ENCODE assay signal across 2 cellular contexts in the genomic region with DNA sequence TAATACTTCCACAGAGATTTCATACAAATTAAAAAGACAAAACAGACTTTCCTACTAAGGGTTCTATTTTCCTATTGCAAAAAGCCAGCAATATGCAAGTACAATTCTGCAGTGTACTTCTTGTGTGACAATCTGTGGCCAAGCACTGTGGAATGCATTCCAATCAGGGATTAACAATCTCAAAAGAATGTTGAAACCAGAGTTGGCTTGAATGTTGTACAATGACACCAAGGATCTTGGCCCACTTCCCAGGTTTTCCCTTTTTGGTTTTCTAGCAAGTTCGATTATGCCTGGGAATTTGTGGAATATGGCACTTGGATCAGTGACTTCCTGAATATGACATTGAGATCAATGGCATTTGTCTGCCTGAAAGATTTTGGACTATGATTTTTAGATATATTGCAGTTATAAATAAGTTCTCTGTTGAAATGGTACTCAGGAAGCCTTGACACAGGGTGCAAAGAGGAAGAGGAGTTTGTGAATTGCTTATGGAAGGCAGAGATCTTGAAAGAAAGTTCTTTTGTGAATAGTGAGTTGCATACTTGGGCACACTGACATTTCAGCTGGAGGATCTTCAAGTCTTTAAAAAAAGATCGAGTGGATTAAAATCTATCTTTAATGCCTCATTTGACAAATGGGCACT.
TF ChIP-seq lines count a peak whose summit lies in the region.

No MANE protein-coding gene starts in this region.

TF ChIP-seq in IMR-90, 13 proteins besides CTCF, POLR2A, EP300 and RAD21 (continued from another document):
- TF ChIP-seq MAZ (IDR thresholded peaks at IDR 0.05; ENCODE audit: borderline replicate concordance, low read depth, low read length), result no peak

TF ChIP-seq in HepG2, 621 proteins besides CTCF, POLR2A, EP300 and RAD21 (continued from another document):
- 0 out of 2 replicates have a peak, but pooled peaks have one; percentile 42 for TF ChIP-seq ZNF644 (CRISPR knock-in tag; IDR thresholded peaks at IDR 0.05; ENCODE audit: low read depth)
- TF ChIP-seq TERF1 (CRISPR knock-in tag; IDR thresholded peaks at IDR 0.05), result no peak
- no peak for TF ChIP-seq ZNF761 (CRISPR knock-in tag; conservative IDR thresholded peaks at IDR 0.05)
- TF ChIP-seq HNF1B (CRISPR knock-in tag; IDR thresholded peaks at IDR 0.05), result no peak
- no peak for TF ChIP-seq ZNF737 (CRISPR knock-in tag; IDR thresholded peaks at IDR 0.05; ENCODE audit: borderline replicate concordance)
- TF ChIP-seq ZNF557 (CRISPR knock-in tag; IDR thresholded peaks at IDR 0.05), result no peak
- peak; percentile 50 for TF ChIP-seq TEAD3 (CRISPR knock-in tag; optimal IDR thresholded peaks at IDR 0.05; ENCODE audit: borderline replicate concordance)
- no peak for TF ChIP-seq SOX13 (IDR thresholded peaks at IDR 0.05)
- peak in 1 of 2 experiments; percentile 14; a peak in 1 of 4 replicates for TF ChIP-seq SOX13 (CRISPR knock-in tag; conservative IDR thresholded peaks at IDR 0.05 in 1 of 2, IDR thresholded peaks at IDR 0.05 in 1 of 2)
- TF ChIP-seq EEA1 (CRISPR knock-in tag; IDR thresholded peaks at IDR 0.05; ENCODE audit: borderline replicate concordance), result no peak
- no peak for TF ChIP-seq NR3C1 (CRISPR knock-in tag; IDR thresholded peaks at IDR 0.05)
- TF ChIP-seq ZBTB26 (CRISPR knock-in tag; IDR thresholded peaks at IDR 0.05; ENCODE audit: borderline replicate concordance), result no peak
- no peak for TF ChIP-seq ZBTB42 (CRISPR knock-in tag; IDR thresholded peaks at IDR 0.05)
- TF ChIP-seq ZNF333 (CRISPR knock-in tag; IDR thresholded peaks at IDR 0.05; ENCODE audit: borderline replicate concordance), result no peak
- no peak for TF ChIP-seq DMTF1 (CRISPR knock-in tag; IDR thresholded peaks at IDR 0.05)
- no peak for TF ChIP-seq SIX4 (CRISPR knock-in tag; IDR thresholded peaks at IDR 0.05)
- TF ChIP-seq MED13 (CRISPR knock-in tag; IDR thresholded peaks at IDR 0.05), result no peak
- TF ChIP-seq, protein P1, sequence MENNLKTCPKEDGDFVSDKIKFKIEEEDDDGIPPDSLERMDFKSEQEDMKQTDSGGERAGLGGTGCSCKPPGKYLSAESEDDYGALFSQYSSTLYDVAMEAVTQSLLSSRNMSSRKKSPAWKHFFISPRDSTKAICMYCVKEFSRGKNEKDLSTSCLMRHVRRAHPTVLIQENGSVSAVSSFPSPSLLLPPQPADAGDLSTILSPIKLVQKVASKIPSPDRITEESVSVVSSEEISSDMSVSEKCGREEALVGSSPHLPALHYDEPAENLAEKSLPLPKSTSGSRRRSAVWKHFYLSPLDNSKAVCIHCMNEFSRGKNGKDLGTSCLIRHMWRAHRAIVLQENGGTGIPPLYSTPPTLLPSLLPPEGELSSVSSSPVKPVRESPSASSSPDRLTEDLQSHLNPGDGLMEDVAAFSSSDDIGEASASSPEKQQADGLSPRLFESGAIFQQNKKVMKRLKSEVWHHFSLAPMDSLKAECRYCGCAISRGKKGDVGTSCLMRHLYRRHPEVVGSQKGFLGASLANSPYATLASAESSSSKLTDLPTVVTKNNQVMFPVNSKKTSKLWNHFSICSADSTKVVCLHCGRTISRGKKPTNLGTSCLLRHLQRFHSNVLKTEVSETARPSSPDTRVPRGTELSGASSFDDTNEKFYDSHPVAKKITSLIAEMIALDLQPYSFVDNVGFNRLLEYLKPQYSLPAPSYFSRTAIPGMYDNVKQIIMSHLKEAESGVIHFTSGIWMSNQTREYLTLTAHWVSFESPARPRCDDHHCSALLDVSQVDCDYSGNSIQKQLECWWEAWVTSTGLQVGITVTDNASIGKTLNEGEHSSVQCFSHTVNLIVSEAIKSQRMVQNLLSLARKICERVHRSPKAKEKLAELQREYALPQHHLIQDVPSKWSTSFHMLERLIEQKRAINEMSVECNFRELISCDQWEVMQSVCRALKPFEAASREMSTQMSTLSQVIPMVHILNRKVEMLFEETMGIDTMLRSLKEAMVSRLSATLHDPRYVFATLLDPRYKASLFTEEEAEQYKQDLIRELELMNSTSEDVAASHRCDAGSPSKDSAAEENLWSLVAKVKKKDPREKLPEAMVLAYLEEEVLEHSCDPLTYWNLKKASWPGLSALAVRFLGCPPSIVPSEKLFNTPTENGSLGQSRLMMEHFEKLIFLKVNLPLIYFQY (CRISPR knock-in tag; IDR thresholded peaks at IDR 0.05; ENCODE audit: borderline replicate concordance), result no peak
- peak; percentile 50 for TF ChIP-seq BCL6 (CRISPR knock-in tag; IDR thresholded peaks at IDR 0.05)
- TF ChIP-seq AKAP8 (CRISPR knock-in tag; IDR thresholded peaks at IDR 0.05), result no peak
